1 cellular context compared by ENCODE assay signal in genomic region chr22:20076627-20077172, GRCh38.
TF ChIP-seq lines count a peak whose summit lies in the region.

No MANE protein-coding gene starts in this region.

TF ChIP-seq in K562, 482 proteins besides CTCF, POLR2A, EP300 and RAD21 (continued from another document and continues in another):
- TF ChIP-seq ZNF592 (IDR thresholded peaks at IDR 0.05) (no peak), JUND (IDR thresholded peaks at IDR 0.05; ENCODE audit: borderline replicate concordance, low read depth, low read length) (peak; percentile 6; the same call in 1 of the 2 replicates), JUND (tag; IDR thresholded peaks at IDR 0.05; ENCODE audit: borderline replicate concordance, low read depth, low read length) (no peak), GABPA (tag; conservative IDR thresholded peaks at IDR 0.05; ENCODE audit: low read depth) (no peak), NFIC (IDR thresholded peaks at IDR 0.05) (no peak), ZBTB17 (CRISPR knock-in tag; IDR thresholded peaks at IDR 0.05) (no peak), MXD1 (CRISPR knock-in tag; IDR thresholded peaks at IDR 0.05; ENCODE audit: borderline replicate concordance, poor library complexity, severe bottlenecking) (no peak), ZNF511 (CRISPR knock-in tag; IDR thresholded peaks at IDR 0.05) (no peak), FOXP1 (CRISPR knock-in tag; IDR thresholded peaks at IDR 0.05) (no peak), UBTF (IDR thresholded peaks at IDR 0.05; ENCODE audit: borderline replicate concordance in 1 of 2, low read depth in 2 of 2, low read length in 2 of 2) (no peak), ZNF76 (CRISPR knock-in tag; IDR thresholded peaks at IDR 0.05; ENCODE audit: borderline replicate concordance) (no peak), FIP1L1 (IDR thresholded peaks at IDR 0.05; ENCODE audit: low read depth, low read length, poor library complexity, severe bottlenecking) (no peak), POLR2G (IDR thresholded peaks at IDR 0.05; ENCODE audit: low read depth, low read length) (no peak), ZNF184 (CRISPR knock-in tag; IDR thresholded peaks at IDR 0.05) (no peak), ZKSCAN8 (CRISPR knock-in tag; IDR thresholded peaks at IDR 0.05) (no peak), PHB (CRISPR knock-in tag; IDR thresholded peaks at IDR 0.05) (no peak), TBP (optimal IDR thresholded peaks at IDR 0.05; ENCODE audit: low read depth, low read length) (no peak), MECOM (CRISPR knock-in tag; IDR thresholded peaks at IDR 0.05) (no peak), ZNF449 (CRISPR knock-in tag; IDR thresholded peaks at IDR 0.05) (no peak), ZBTB33 (CRISPR knock-in tag; IDR thresholded peaks at IDR 0.05) (no peak), ZNF280A (IDR thresholded peaks at IDR 0.05; ENCODE audit: low read depth, partially characterized antibody) (no peak), ERF (CRISPR knock-in tag; IDR thresholded peaks at IDR 0.05) (no peak), ATF4 (CRISPR knock-in tag; IDR thresholded peaks at IDR 0.05) (peak; percentile 35; the same call in 1 of the 2 replicates), PRPF4 (IDR thresholded peaks at IDR 0.05; ENCODE audit: insufficient read depth, low read depth, low read length, poor library complexity, severe bottlenecking) (no peak), ZBTB8A (IDR thresholded peaks at IDR 0.05; ENCODE audit: partially characterized antibody) (no peak), E2F1 (CRISPR knock-in tag; IDR thresholded peaks at IDR 0.05) (peak; percentile 53; the same call in 1 of the 2 replicates), CREM (IDR thresholded peaks at IDR 0.05; ENCODE audit: low read depth) (no peak), ATF3 (IDR thresholded peaks at IDR 0.05) (no peak), ATF3 (CRISPR knock-in tag; conservative IDR thresholded peaks at IDR 0.05) (no peak), ZNF263 (CRISPR knock-in tag; IDR thresholded peaks at IDR 0.05; ENCODE audit: borderline replicate concordance) (no peak), ZFP1 (CRISPR knock-in tag; IDR thresholded peaks at IDR 0.05) (no peak), ILK (tag; IDR thresholded peaks at IDR 0.05; ENCODE audit: borderline replicate concordance, low read depth) (no peak), NFE2L1 (tag; IDR thresholded peaks at IDR 0.05; ENCODE audit: borderline replicate concordance, low read depth) (no peak), SMAD4 (CRISPR knock-in tag; conservative IDR thresholded peaks at IDR 0.05) (peak; percentile 28; the same call in 1 of the 2 replicates), TRIM28 (IDR thresholded peaks at IDR 0.05) (no peak), SAFB (IDR thresholded peaks at IDR 0.05; ENCODE audit: borderline replicate concordance, low read depth, low read length) (no peak), DMBX1 (CRISPR knock-in tag; IDR thresholded peaks at IDR 0.05; ENCODE audit: borderline replicate concordance) (no peak), ZNF280B (CRISPR knock-in tag; IDR thresholded peaks at IDR 0.05) (no peak), GABPB2 (CRISPR knock-in tag; conservative IDR thresholded peaks at IDR 0.05) (no peak), ZNF644 (tag; IDR thresholded peaks at IDR 0.05; ENCODE audit: low read depth) (no peak), RAD51 (IDR thresholded peaks at IDR 0.05; ENCODE audit: borderline replicate concordance, low read depth) (no peak), ZNF766 (CRISPR knock-in tag; conservative IDR thresholded peaks at IDR 0.05) (no peak), CEBPB (tag; IDR thresholded peaks at IDR 0.05) (peak; percentile 42; the same call in 1 of the 2 replicates), POLR2AphosphoS2 (IDR thresholded peaks at IDR 0.05; ENCODE audit: low read length) (no peak), FOXK2 (conservative IDR thresholded peaks at IDR 0.05 in 1 of 2, IDR thresholded peaks at IDR 0.05 in 1 of 2; ENCODE audit: low read depth in 2 of 2) (no peak), RBM15 (IDR thresholded peaks at IDR 0.05; ENCODE audit: insufficient read depth, low read length) (no peak), ZNF436 (CRISPR knock-in tag; IDR thresholded peaks at IDR 0.05) (peak; percentile 26; the same call in 1 of the 2 replicates), KLF6 (CRISPR knock-in tag; IDR thresholded peaks at IDR 0.05; ENCODE audit: borderline replicate concordance) (no peak), OTX1 (CRISPR knock-in tag; IDR thresholded peaks at IDR 0.05) (peak; percentile 75; the same call in 1 of the 2 replicates), SMAD2 (IDR thresholded peaks at IDR 0.05; ENCODE audit: low read depth, low read length) (no peak), TAF7 (tag; IDR thresholded peaks at IDR 0.05) (peak; percentile 16; the same call in 1 of the 2 replicates), ETS2 (tag; IDR thresholded peaks at IDR 0.05; ENCODE audit: borderline replicate concordance, poor library complexity, severe bottlenecking) (no peak), RBM25 (IDR thresholded peaks at IDR 0.05; ENCODE audit: low read depth, low read length, severe bottlenecking) (no peak)
